ENCODE assay signal across 8 cellular contexts in the genomic region with DNA sequence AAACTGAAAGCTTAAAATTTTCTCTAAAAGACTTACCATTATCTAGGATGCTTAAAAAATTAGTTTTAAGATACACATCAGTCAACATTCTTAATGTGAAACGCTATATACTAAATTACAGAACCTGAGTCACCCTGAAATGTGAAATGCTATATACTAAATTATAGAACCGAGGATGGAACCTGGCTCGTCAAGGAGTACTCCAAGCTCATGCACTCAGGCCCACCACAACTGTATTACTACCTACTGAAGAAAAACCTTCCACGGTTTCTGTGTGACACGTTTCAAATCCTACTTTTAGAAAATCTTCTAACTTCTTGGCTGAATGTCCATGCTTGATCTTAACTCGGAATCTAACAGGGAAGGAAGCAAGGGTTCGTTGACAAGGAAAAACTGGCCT. TPM values are rescaled to one million over a fixed set of nuclear protein-coding genes. Genes with fewer than 3 reads are reported as not detected.
DNase-seq lines count a peak whose midpoint lies in the region; ATAC-seq, FAIRE-seq and TF ChIP-seq lines count a peak whose summit lies in the region.

No MANE protein-coding gene starts in this region.

- TF ChIP-seq CTCF in CD4-positive, alpha-beta T cell (IDR thresholded peaks at IDR 0.05): no peak
- TF ChIP-seq CTCF in dorsolateral prefrontal cortex (IDR thresholded peaks at IDR 0.05 in 54 of 56, conservative IDR thresholded peaks at IDR 0.05 in 2 of 56; ENCODE audit: low read depth in 1 of 56, partially characterized antibody in 56 of 56): no peak

- peak overlapping the region; percentile 100 for H3K4me3 Mint-ChIP-seq in CD4-positive, alpha-beta T cell

- no peaks in the 10 kb centered on the region for H3K9me3 Mint-ChIP-seq in CD4-positive, alpha-beta T cell

- ATAC-seq in CD4-positive, alpha-beta T cell (ENCODE audit: poor library complexity): no peak
- ATAC-seq in GM19351 (IDR thresholded peaks at IDR 0.05; ENCODE audit: unreplicated experiment) (no peak), HG02678 (IDR thresholded peaks at IDR 0.05; ENCODE audit: unreplicated experiment) (no peak)

- peak overlapping the region; percentile 22 for H3K27ac ChIP-seq in CD4-positive, alpha-beta T cell (ENCODE audit: low read depth, low read length)
- H3K27ac ChIP-seq in dorsolateral prefrontal cortex: peak overlapping the region in 31 of 59 donors; percentile 2 to 91 (median 79)

- no peak for TF ChIP-seq POLR2A in GM12891 (IDR thresholded peaks at IDR 0.05; ENCODE audit: low read depth, low read length)

- H3K27ac Mint-ChIP-seq in CD4-positive, alpha-beta T cell: peak overlapping the region; percentile 97

- CTCF ChIA-PET in CD4-positive, alpha-beta T cell (lab: Charles Lee): interaction anchor here (1.0 kb wide), 1 partner anchor 10 kb away, joined by 4 read pairs; no protein-coding TSS in a partner anchor

- no peak for DNase-seq in CD4-positive, alpha-beta T cell
- DNase-seq in NCI-H69 (lab: John Stamatoyannopoulos, UW): peak; percentile 29
- DNase-seq in dorsolateral prefrontal cortex: no peak
- DNase-seq in NCI-H526 (lab: John Stamatoyannopoulos, UW): no peak
- no peak for DNase-seq in GM12891 (ENCODE audit: insufficient read length, low spot score)

- peaks cover 14% of the 10 kb centered on the region for H3K36me3 Mint-ChIP-seq in CD4-positive, alpha-beta T cell (ENCODE audit: low read depth)

- no peak overlapping the region for H2AFZ ChIP-seq in neuron (ENCODE audit: low read depth, low read length)

- no peak for FAIRE-seq in GM12891 (lab: Jason Lieb, UNC)

- peaks cover 22% of the 10 kb centered on the region for H3K4me1 ChIP-seq in neuron (ENCODE audit: insufficient read depth, low read length)

- POLR2A ChIA-PET in CD4-positive, alpha-beta T cell (lab: Charles Lee): interaction anchor here (0.8 to 4.6 kb wide), 8 partner anchors 11 to 127 kb away, joined by 3 to 29 read pairs (median 3); partner anchors contain the start of genes CEBPZ, CEBPZOS, NDUFAF7 and QPCT

- intact Hi-C loops in CD4-positive, alpha-beta T cell (cut with DNase I, micrococcal nuclease): loop anchor here in 1 of 2 experiments (5.0 kb wide), 1 partner anchor 91 kb away; the partner anchor contains the start of genes CEBPZ and NDUFAF7
- intact Hi-C loops in dorsolateral prefrontal cortex (cut with DNase I): loop anchor here in 1 of 2 donors (10.0 kb wide), 1 partner anchor 128 kb away; the partner anchor contains the start of gene CEBPZOS

- H3K4me1 Mint-ChIP-seq in CD4-positive, alpha-beta T cell (ENCODE audit: low read depth): peaks cover 56% of the 10 kb centered on the region

- H3K9me3 ChIP-seq in CD4-positive, alpha-beta T cell (ENCODE audit: control insufficient read depth, low read length): no peaks in the 10 kb centered on the region
- H3K9me3 ChIP-seq in neuron (ENCODE audit: low read length): no peaks in the 10 kb centered on the region

- H3K4me3 ChIP-seq in dorsolateral prefrontal cortex: peak overlapping the region; percentile 22 to 88 (median 74)
- H3K4me3 ChIP-seq in neuron (ENCODE audit: low read length): peak overlapping the region; percentile 66

- peaks cover 12% of the 10 kb centered on the region for H3K27me3 Mint-ChIP-seq in CD4-positive, alpha-beta T cell

- peaks cover 5% of the 10 kb centered on the region for H3K36me3 ChIP-seq in neuron (ENCODE audit: insufficient read depth, low read length)

- H3K27me3 ChIP-seq in CD4-positive, alpha-beta T cell (ENCODE audit: control insufficient read depth, insufficient read depth, low read length): no peaks in the 10 kb centered on the region
- H3K27me3 ChIP-seq in dorsolateral prefrontal cortex: peaks cover 0 to 26% (median 0%) of the 10 kb centered on the region in 45 donors
- no peaks in the 10 kb centered on the region for H3K27me3 ChIP-seq in neuron (ENCODE audit: insufficient read depth, low read length)

TF ChIP-seq in GM12891, 5 proteins besides CTCF, POLR2A, EP300 and RAD21:
- no peak for TF ChIP-seq POU2F2 (IDR thresholded peaks at IDR 0.05; ENCODE audit: low read depth, low read length)
- no peak for TF ChIP-seq TAF1 (IDR thresholded peaks at IDR 0.05; ENCODE audit: low read depth, low read length)
- no peak for TF ChIP-seq SPI1 (IDR thresholded peaks at IDR 0.05; ENCODE audit: low read depth, low read length)
- no peak for TF ChIP-seq PAX5 (IDR thresholded peaks at IDR 0.05; ENCODE audit: insufficient read depth, low read length, severe bottlenecking)
- no peak for TF ChIP-seq POLR2AphosphoS5 (IDR thresholded peaks at IDR 0.05; ENCODE audit: low read depth, low read length)

RNA-seq across cellular contexts. Expression of gene PRKD3, which starts 1.5 kb away (rescaled TPM):
- 10 to 100 TPM; 40.5 to 44.1 TPM for total RNA-seq in CD4-positive, alpha-beta T cell
- 10 to 100 TPM in 112 of 120 experiments, 1 to 10 TPM in 8; 7.8 to 37.9 (median 16.4) TPM for total RNA-seq in dorsolateral prefrontal cortex
- 28.1 TPM for polyA plus RNA-seq in GM12891 (2012; ENCODE audit: low read depth, missing spikeins)

RNA-seq across cellular contexts. Expression of gene QPCT, which starts 21.3 kb away (rescaled TPM):
- total RNA-seq in CD4-positive, alpha-beta T cell: under 1 TPM; 0.53 to 0.71 TPM
- total RNA-seq in dorsolateral prefrontal cortex: 10 to 100 TPM in 111 of 120 experiments, 1 to 10 TPM in 9; 4.6 to 30.3 (median 17.4) TPM
- polyA plus RNA-seq in GM12891 (2012; ENCODE audit: low read depth, missing spikeins): 1.7 TPM
